ENCODE assay signal across 1 cellular context in genomic region chr4:89754531-89754930, GRCh38.
TF ChIP-seq lines count a peak whose summit lies in the region.

No MANE protein-coding gene starts in this region.

TF ChIP-seq in IMR-90, 13 proteins besides CTCF, POLR2A, EP300 and RAD21:
- TF ChIP-seq MAFK (IDR thresholded peaks at IDR 0.05; ENCODE audit: low read depth, low read length): no peak
- no peak for TF ChIP-seq RFX5 (IDR thresholded peaks at IDR 0.05; ENCODE audit: low read depth, low read length)
- no peak for TF ChIP-seq MXI1 (IDR thresholded peaks at IDR 0.05; ENCODE audit: borderline replicate concordance, low read depth, low read length)
- TF ChIP-seq CHD1 (IDR thresholded peaks at IDR 0.05; ENCODE audit: low read depth, low read length): no peak
- no peak for TF ChIP-seq FOS (IDR thresholded peaks at IDR 0.05; ENCODE audit: low read depth, low read length)
- TF ChIP-seq NFE2L2 (IDR thresholded peaks at IDR 0.05; ENCODE audit: low read depth, low read length): no peak
- TF ChIP-seq, protein P1, sequence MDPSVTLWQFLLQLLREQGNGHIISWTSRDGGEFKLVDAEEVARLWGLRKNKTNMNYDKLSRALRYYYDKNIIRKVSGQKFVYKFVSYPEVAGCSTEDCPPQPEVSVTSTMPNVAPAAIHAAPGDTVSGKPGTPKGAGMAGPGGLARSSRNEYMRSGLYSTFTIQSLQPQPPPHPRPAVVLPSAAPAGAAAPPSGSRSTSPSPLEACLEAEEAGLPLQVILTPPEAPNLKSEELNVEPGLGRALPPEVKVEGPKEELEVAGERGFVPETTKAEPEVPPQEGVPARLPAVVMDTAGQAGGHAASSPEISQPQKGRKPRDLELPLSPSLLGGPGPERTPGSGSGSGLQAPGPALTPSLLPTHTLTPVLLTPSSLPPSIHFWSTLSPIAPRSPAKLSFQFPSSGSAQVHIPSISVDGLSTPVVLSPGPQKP (IDR thresholded peaks at IDR 0.05; ENCODE audit: borderline replicate concordance, low read depth, low read length): no peak
- TF ChIP-seq RCOR1 (IDR thresholded peaks at IDR 0.05; ENCODE audit: insufficient replicate concordance, low read length): no peak
